ENCODE assay signal across 8 cellular contexts in the genomic region with DNA sequence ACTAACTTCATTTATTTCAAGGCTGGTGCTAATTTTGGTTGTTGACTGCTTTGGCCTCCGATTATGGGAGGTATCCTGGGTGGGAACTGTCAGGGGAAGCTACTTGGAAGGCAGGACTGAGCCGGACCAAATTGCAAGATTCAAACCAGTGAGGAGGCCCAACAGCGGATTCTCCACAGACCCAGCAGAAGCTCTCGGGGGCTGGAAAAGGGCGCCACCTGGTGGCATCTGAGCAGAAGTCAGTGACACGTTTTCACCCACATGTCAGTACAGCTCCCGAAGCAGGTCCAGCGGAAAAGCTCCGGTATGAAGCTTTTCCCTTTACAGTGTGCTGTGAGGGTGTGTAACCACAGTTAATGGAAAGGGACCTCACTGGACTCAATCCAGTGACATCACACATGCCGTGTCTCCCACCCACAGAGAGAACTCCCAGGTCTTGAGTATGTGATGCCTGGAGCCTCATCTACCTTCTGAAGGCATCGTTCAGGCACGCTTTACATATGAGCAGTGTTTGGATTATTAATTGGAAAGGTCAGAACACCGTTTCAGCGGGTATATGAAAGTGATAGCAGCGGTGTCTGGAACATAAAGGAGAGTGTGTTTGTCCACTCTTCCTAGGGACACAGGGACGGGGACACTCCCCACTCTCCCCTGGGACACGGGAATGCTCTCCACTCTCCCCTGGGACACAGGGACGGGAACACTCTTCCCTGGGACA. TPM values are rescaled to one million over a fixed set of nuclear protein-coding genes. Genes with fewer than 3 reads are reported as not detected.
DNase-seq lines count a peak whose midpoint lies in the region; ATAC-seq, FAIRE-seq and TF ChIP-seq lines count a peak whose summit lies in the region.

No MANE protein-coding gene starts in this region.

- no peak overlapping the region for H3K4me3 ChIP-seq in HepG2 (replicated peaks in 1 of 3; ENCODE audit: insufficient read depth in 1 of 3, low read depth in 2 of 3, low read length in 3 of 3)

- POLR2A ChIA-PET in activated CD4-positive, alpha-beta T cell treated with anti-CD3 and anti-CD28 coated beads for 36 hours (lab: Charles Lee), result interaction anchor here (0.5 kb wide), 1 partner anchor 30 kb away, joined by 4 read pairs; no protein-coding TSS in a partner anchor
- POLR2A ChIA-PET in HepG2 (lab: Yijun Ruan, JAX), result interaction anchor here (1.2 kb wide), 1 partner anchor 15 kb away, joined by 3 read pairs; no protein-coding TSS in a partner anchor

- H3K79me2 ChIP-seq in HepG2 (ENCODE audit: insufficient read depth, low read length), result no peaks in the 10 kb centered on the region

- H3K4me1 Mint-ChIP-seq in activated CD4-positive, alpha-beta T cell treated with anti-CD3 and anti-CD28 coated beads for 36 hours, result peaks cover 15% of the 10 kb centered on the region
- peaks cover 19% of the 10 kb centered on the region for H3K4me1 Mint-ChIP-seq in chondrocyte (ENCODE audit: low read depth)

- ATAC-seq in HG03045 (IDR thresholded peaks at IDR 0.05; ENCODE audit: unreplicated experiment), result peak; percentile 46
- ATAC-seq in activated CD4-positive, alpha-beta T cell treated with anti-CD3 and anti-CD28 coated beads for 36 hours, result peak; percentile 91
- peak; percentile 88 for ATAC-seq in HepG2
- ATAC-seq in GM21423 (IDR thresholded peaks at IDR 0.05; ENCODE audit: unreplicated experiment), result no peak

- no peak for TF ChIP-seq EP300 in HepG2 (IDR thresholded peaks at IDR 0.05; ENCODE audit: low read depth in 2 of 2, low read length in 2 of 2)
- TF ChIP-seq EP300 in HepG2 (CRISPR knock-in tag; IDR thresholded peaks at IDR 0.05; ENCODE audit: borderline replicate concordance), result no peak

- peaks cover 33% of the 10 kb centered on the region for H3K27me3 Mint-ChIP-seq in activated CD4-positive, alpha-beta T cell treated with anti-CD3 and anti-CD28 coated beads for 36 hours
- H3K27me3 Mint-ChIP-seq in chondrocyte (ENCODE audit: low read depth), result peaks cover 29% of the 10 kb centered on the region

- no peaks in the 10 kb centered on the region for H3K36me3 ChIP-seq in HepG2 (replicated peaks in 1 of 2; ENCODE audit: control insufficient read depth in 1 of 2, insufficient read depth in 2 of 2, low read length in 2 of 2)

- no peak overlapping the region for H3K4me3 Mint-ChIP-seq in activated CD4-positive, alpha-beta T cell treated with anti-CD3 and anti-CD28 coated beads for 36 hours
- H3K4me3 Mint-ChIP-seq in chondrocyte (ENCODE audit: unreplicated experiment), result no peak overlapping the region

- peaks cover 6% of the 10 kb centered on the region for H3K9me3 Mint-ChIP-seq in activated CD4-positive, alpha-beta T cell treated with anti-CD3 and anti-CD28 coated beads for 36 hours (ENCODE audit: low read depth)
- H3K9me3 Mint-ChIP-seq in chondrocyte (ENCODE audit: low read depth), result peaks cover 4% of the 10 kb centered on the region

- TF ChIP-seq POLR2A in HepG2 (IDR thresholded peaks at IDR 0.05; ENCODE audit: insufficient read depth in 1 of 2, low read depth in 2 of 2, low read length in 2 of 2), result no peak

- FAIRE-seq in HepG2 (lab: Jason Lieb, UNC), result peak; percentile 87

- no peak overlapping the region for H3K27ac Mint-ChIP-seq in activated CD4-positive, alpha-beta T cell treated with anti-CD3 and anti-CD28 coated beads for 36 hours
- no peak overlapping the region for H3K27ac Mint-ChIP-seq in chondrocyte (ENCODE audit: unreplicated experiment)

- no peak overlapping the region for H3K27ac ChIP-seq in HepG2 (ENCODE audit: extremely low read length, insufficient read depth, low read length)

- no peaks in the 10 kb centered on the region for H3K4me1 ChIP-seq in HepG2 (ENCODE audit: insufficient read depth, low read length)

- no peak overlapping the region for H3K4me2 ChIP-seq in HepG2 (ENCODE audit: low read depth, low read length)

- peaks cover 0 to 9% of the 10 kb centered on the region in 2 experiments; a peak in 4 of 5 replicates for H3K27me3 ChIP-seq in HepG2 (ENCODE audit: control insufficient read depth in 1 of 2, insufficient read depth in 2 of 2, low read length in 2 of 2)

- H3K36me3 Mint-ChIP-seq in activated CD4-positive, alpha-beta T cell treated with anti-CD3 and anti-CD28 coated beads for 36 hours (ENCODE audit: low read depth), result peaks cover 6% of the 10 kb centered on the region
- H3K36me3 Mint-ChIP-seq in chondrocyte (ENCODE audit: low read depth), result no peaks in the 10 kb centered on the region

- peaks cover 31% of the 10 kb centered on the region for H3K9me3 ChIP-seq in HepG2 (ENCODE audit: low read length)

- DNase-seq in DMS 273 (lab: John Stamatoyannopoulos, UW; ENCODE audit: unreplicated experiment) (peak; percentile 82), NCI-H510A (lab: John Stamatoyannopoulos, UW) (peak; percentile 46), chondrocyte (ENCODE audit: low spot score) (no peak), HepG2 (ENCODE audit: low spot score) (peak; percentile 76)
- peak; percentile 90 for DNase-seq in activated CD4-positive, alpha-beta T cell treated with anti-CD3 and anti-CD28 coated beads for 36 hours
- peak; percentile 57 to 72 (median 59) for DNase-seq in stimulated activated CD4-positive, alpha-beta T cell treated with anti-CD3 and anti-CD28 coated beads, TNF-alpha, amount 100 ng/mL, for 1 hour (ENCODE audit: low read depth in 3 of 3, low spot score in 1 of 3)

- CTCF ChIA-PET in activated CD4-positive, alpha-beta T cell treated with anti-CD3 and anti-CD28 coated beads for 36 hours (lab: Charles Lee), result interaction anchor here (0.7 to 1.5 kb wide), 21 partner anchors 8 to 326 kb away, joined by 3 to 18 read pairs (median 3); no protein-coding TSS in a partner anchor
- CTCF ChIA-PET in HepG2 (lab: Yijun Ruan, JAX; ENCODE audit: low intra/inter-chr PET ratio, low total read pairs), result interaction anchor here (1.1 to 3.2 kb wide), 4 partner anchors 14 to 201 kb away, joined by 3 to 36 read pairs (median 8); no protein-coding TSS in a partner anchor

- TF ChIP-seq RAD21 in HepG2 (CRISPR knock-in tag; IDR thresholded peaks at IDR 0.05), result peak; percentile 91

- in situ Hi-C loops in HepG2 (cut with HindIII; ENCODE audit: extremely low pct_ligation_motif_present, low pct_unique_long_range_greater_than_20kb), result no loop called here

- no peak overlapping the region for H3K9ac ChIP-seq in HepG2 (ENCODE audit: insufficient read depth, low read depth, low read length)

- 23% methylated on average over 13 of the region's 18 CpGs for WGBS in HepG2 (ENCODE audit: low lambda C conversion rate)

- intact Hi-C loops in activated CD4-positive, alpha-beta T cell treated with anti-CD3 and anti-CD28 coated beads for 36 hours (cut with DNase I, micrococcal nuclease), result loop anchor here (1.0 to 2.0 kb wide), 6 partner anchors 14 to 461 kb away; no protein-coding TSS in a partner anchor
- intact Hi-C loops in HepG2 (cut with micrococcal nuclease; ENCODE audit: unreplicated experiment), result loop anchor here (1.0 kb wide), 2 partner anchors 15 to 200 kb away; no protein-coding TSS in a partner anchor

- no peak overlapping the region for H2AFZ ChIP-seq in HepG2 (ENCODE audit: low read length)

- TF ChIP-seq CTCF in chondrocyte (IDR thresholded peaks at IDR 0.05) (peak; percentile 95), HepG2 (CRISPR knock-in tag; IDR thresholded peaks at IDR 0.05) (peak; percentile 96)

- no peaks in the 10 kb centered on the region for H4K20me1 ChIP-seq in HepG2 (ENCODE audit: insufficient read depth, low read length)

- no TSS peak for BruUV-seq in HepG2 (replicated peaks; lab: Mats Ljungman, UMichigan)

RNA-seq across cellular contexts. Expression of gene P2RX2, which starts 3.6 kb away (rescaled TPM):
- not detected for total RNA-seq in activated CD4-positive, alpha-beta T cell treated with anti-CD3 and anti-CD28 coated beads for 36 hours
- total RNA-seq in chondrocyte, result not detected in 3 replicates
- not detected in 2 replicates for total RNA-seq in HepG2 (2016; rRNA removed; fragmentation: Illumina TruSeq; extraction: Trizol)
- not detected in 2 replicates for total RNA-seq in HepG2 (2016; cell fraction: cytosol; rRNA removed; fragmentation: Illumina TruSeq; extraction: Trizol; ENCODE audit: low read depth)
- not detected in 2 replicates for total RNA-seq in HepG2 (2016; cell fraction: insoluble cytoplasmic fraction; rRNA removed; fragmentation: Illumina TruSeq; extraction: Trizol)
- not detected in 2 replicates for total RNA-seq in HepG2 (2016; cell fraction: membrane; rRNA removed; fragmentation: Illumina TruSeq; extraction: Trizol)
- total RNA-seq in HepG2 (2016; cell fraction: nucleus; rRNA removed; fragmentation: Illumina TruSeq; extraction: Trizol), result not detected in 2 replicates
- not detected in 2 replicates for polyA plus RNA-seq in HepG2 (2011; rRNA removed)
- not detected in 2 replicates for polyA plus RNA-seq in HepG2 (2011; cell fraction: cytosol; rRNA removed)
- not detected in 2 replicates for polyA plus RNA-seq in HepG2 (2011; cell fraction: nucleus; rRNA removed)
- not detected in 2 replicates for polyA plus RNA-seq in HepG2 (2012)
- not detected in 2 replicates for polyA plus RNA-seq in HepG2 (2016; cell fraction: cytosol; fragmentation: Illumina TruSeq; extraction: Trizol; ENCODE audit: low read depth)
- polyA plus RNA-seq in HepG2 (2016; cell fraction: insoluble cytoplasmic fraction; fragmentation: Illumina TruSeq; extraction: Trizol; ENCODE audit: low read depth), result not detected in 2 replicates
- polyA plus RNA-seq in HepG2 (2016; cell fraction: membrane; fragmentation: Illumina TruSeq; extraction: Trizol; ENCODE audit: low read depth), result not detected in 2 replicates
- not detected in 2 replicates for polyA plus RNA-seq in HepG2 (2016; cell fraction: nucleus; fragmentation: Illumina TruSeq; extraction: Trizol; ENCODE audit: insufficient read depth, low read depth)
- not detected in 2 replicates for polyA minus RNA-seq in HepG2 (2011; rRNA and poly(A)+ RNA removed; ENCODE audit: low replicate concordance)
- not detected in 2 replicates for polyA minus RNA-seq in HepG2 (2011; cell fraction: cytosol; rRNA and poly(A)+ RNA removed)
- polyA minus RNA-seq in HepG2 (2011; cell fraction: nucleus; rRNA and poly(A)+ RNA removed), result not detected in 2 replicates

RNA-seq across cellular contexts. Expression of gene LRCOL1, which starts 4.6 kb away (rescaled TPM):
- total RNA-seq in activated CD4-positive, alpha-beta T cell treated with anti-CD3 and anti-CD28 coated beads for 36 hours, result not detected
- not detected in 3 replicates for total RNA-seq in chondrocyte
- total RNA-seq in HepG2 (2016; rRNA removed; fragmentation: Illumina TruSeq; extraction: Trizol), result not detected in 2 replicates
- total RNA-seq in HepG2 (2016; cell fraction: cytosol; rRNA removed; fragmentation: Illumina TruSeq; extraction: Trizol; ENCODE audit: low read depth), result not detected in 2 replicates
- not detected in 2 replicates for total RNA-seq in HepG2 (2016; cell fraction: insoluble cytoplasmic fraction; rRNA removed; fragmentation: Illumina TruSeq; extraction: Trizol)
- total RNA-seq in HepG2 (2016; cell fraction: membrane; rRNA removed; fragmentation: Illumina TruSeq; extraction: Trizol), result not detected in 2 replicates
- total RNA-seq in HepG2 (2016; cell fraction: nucleus; rRNA removed; fragmentation: Illumina TruSeq; extraction: Trizol), result not detected in 2 replicates
- 0.14 TPM in 1 of 2 replicates, not detected in the other for polyA plus RNA-seq in HepG2 (2011; rRNA removed)
- polyA plus RNA-seq in HepG2 (2011; cell fraction: cytosol; rRNA removed), result 0.05 and 0.09 TPM in 2 replicates
- polyA plus RNA-seq in HepG2 (2011; cell fraction: nucleus; rRNA removed), result 0.57 TPM in 1 of 2 replicates, not detected in the other
- polyA plus RNA-seq in HepG2 (2012), result not detected in 2 replicates
- not detected in 2 replicates for polyA plus RNA-seq in HepG2 (2016; cell fraction: cytosol; fragmentation: Illumina TruSeq; extraction: Trizol; ENCODE audit: low read depth)
- polyA plus RNA-seq in HepG2 (2016; cell fraction: insoluble cytoplasmic fraction; fragmentation: Illumina TruSeq; extraction: Trizol; ENCODE audit: low read depth), result not detected in 2 replicates
- polyA plus RNA-seq in HepG2 (2016; cell fraction: membrane; fragmentation: Illumina TruSeq; extraction: Trizol; ENCODE audit: low read depth), result not detected in 2 replicates
- polyA plus RNA-seq in HepG2 (2016; cell fraction: nucleus; fragmentation: Illumina TruSeq; extraction: Trizol; ENCODE audit: insufficient read depth, low read depth), result not detected in 2 replicates
- polyA minus RNA-seq in HepG2 (2011; rRNA and poly(A)+ RNA removed; ENCODE audit: low replicate concordance), result not detected in 2 replicates
- not detected in 2 replicates for polyA minus RNA-seq in HepG2 (2011; cell fraction: cytosol; rRNA and poly(A)+ RNA removed)
- not detected in 2 replicates for polyA minus RNA-seq in HepG2 (2011; cell fraction: nucleus; rRNA and poly(A)+ RNA removed)
